12 cellular contexts compared by ENCODE assay signal in the genomic region with DNA sequence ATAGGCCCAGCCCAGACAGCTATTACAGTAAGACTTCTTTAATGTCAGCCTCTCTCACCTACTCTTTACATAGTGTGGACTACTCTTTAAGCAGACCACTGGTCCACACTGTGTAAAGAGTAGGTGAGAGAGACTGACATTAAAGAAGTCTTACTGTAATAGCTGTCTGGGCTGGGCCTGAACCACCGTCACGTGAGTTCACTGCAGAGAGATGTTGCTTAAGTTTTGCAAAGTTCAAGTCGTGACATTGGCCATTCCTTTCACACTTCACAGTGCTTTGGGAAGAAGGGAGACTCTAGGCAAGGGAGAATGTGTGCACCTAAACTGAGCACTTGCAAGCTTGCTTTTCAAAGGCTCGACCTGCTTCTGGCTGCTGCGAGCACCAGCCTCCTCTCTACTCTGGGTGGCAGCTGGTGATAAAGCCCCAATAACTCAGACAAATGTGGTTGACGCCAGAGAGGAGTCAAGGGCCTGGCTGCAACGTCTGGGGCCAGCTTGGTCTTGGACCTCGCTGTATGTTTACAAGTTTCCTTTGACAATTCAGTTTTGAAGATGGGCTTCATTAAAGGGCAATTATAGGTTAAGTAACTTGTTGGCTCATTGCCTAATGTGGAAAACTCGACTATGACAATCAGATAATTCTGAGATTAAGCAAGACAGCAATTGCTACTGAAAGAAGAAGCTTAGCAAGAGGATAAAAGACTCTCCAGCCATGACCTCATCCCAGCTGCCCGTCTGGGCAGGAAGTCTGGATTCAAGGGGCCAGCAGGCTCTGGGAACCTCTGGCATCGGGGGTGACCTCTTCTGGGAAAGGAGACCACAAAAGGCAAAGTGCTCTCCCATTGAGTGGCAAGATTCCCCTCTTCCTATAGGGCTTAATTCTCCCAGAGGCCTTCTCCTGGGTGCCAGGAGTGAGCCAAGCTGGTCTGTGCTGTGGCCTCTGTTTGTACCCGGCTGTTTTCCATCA.
DNase-seq lines count a peak whose midpoint lies in the region; ATAC-seq and TF ChIP-seq lines count a peak whose summit lies in the region.
"Had no signal": no experiment of that assay in that cellular context is flagged by ENCODE, and none has a peak within 500 bp of the region (broad histone marks: within the 10 kb centered on the region; RNA-seq: fewer than 3 reads in every experiment).

No MANE protein-coding gene starts in this region.

- peaks cover 10% of the 10 kb centered on the region for H3K9me3 Mint-ChIP-seq in endodermal cell

- no peak for ATAC-seq in HG03175 (IDR thresholded peaks at IDR 0.05; ENCODE audit: unreplicated experiment)
- ATAC-seq in HG03354 (IDR thresholded peaks at IDR 0.05; ENCODE audit: poor library complexity, severe bottlenecking, unreplicated experiment) = no peak
- ATAC-seq: left colon had no signal

- peak; percentile 42 for DNase-seq in SIG-M5 treated with dmso at 0.1 percent for 504 hours (lab: John Stamatoyannopoulos, UW; ENCODE audit: unreplicated experiment)
- DNase-seq in SIG-M5 (lab: John Stamatoyannopoulos, UW) = no peak
- peak; percentile 48 for DNase-seq in NCI-H2196 treated with DMSO at 0.1 percent for 48 hours (lab: John Stamatoyannopoulos, UW; ENCODE audit: unreplicated experiment)
- DNase-seq in endodermal cell = peak; percentile 42
- DNase-seq in stimulated activated CD8-positive, alpha-beta memory T cell treated with anti-CD3 and anti-CD28 coated beads, Interleukin-4, amount 100 ng/mL, for 48 hours = peak; percentile 7
- no peak for DNase-seq in stimulated activated CD4-positive, alpha-beta T cell treated with anti-CD3 and anti-CD28 coated beads, Interleukin-2, amount 100 ng/mL, for 24 hours
- DNase-seq: activated T-cell treated with anti-CD3 and anti-CD28 coated beads for 4 hours; left colon; stimulated activated CD4-positive, alpha-beta T cell treated with anti-CD3 and anti-CD28 coated beads, Interleukin-12 subunit alpha, Interleukin-12 subunit beta, amount 100 ng/mL, for 4 hours had no signal

- peaks cover 20% of the 10 kb centered on the region for H3K4me1 Mint-ChIP-seq in endodermal cell

- no peaks in the 10 kb centered on the region for H3K36me3 Mint-ChIP-seq in endodermal cell (ENCODE audit: low read depth)

- peaks cover 13% of the 10 kb centered on the region for H3K4me1 ChIP-seq in endodermal cell (ENCODE audit: control insufficient read depth, insufficient read depth, low read length)

- no peaks in the 10 kb centered on the region for H3K36me3 ChIP-seq in endodermal cell (ENCODE audit: control insufficient read depth, insufficient read depth, low read length)
- H3K36me3 ChIP-seq: thoracic aorta had no signal

- H3K27me3 ChIP-seq in endodermal cell (ENCODE audit: control insufficient read depth, insufficient read depth, low read length, poor library complexity, severe bottlenecking) = no peaks in the 10 kb centered on the region

- no peak overlapping the region for H3K27ac ChIP-seq in endodermal cell (ENCODE audit: low read depth, low read length)
- H3K27ac ChIP-seq: thoracic aorta had no signal

- no peak for TF ChIP-seq CTCF in endodermal cell (conservative IDR thresholded peaks at IDR 0.05)

- H3K27me3 Mint-ChIP-seq in endodermal cell (ENCODE audit: insufficient read depth) = peaks cover 34% of the 10 kb centered on the region

- 87 to 92% methylated on average over 10 to 12 of the region's 12 CpGs for WGBS in endodermal cell (ENCODE audit: insufficient coverage in 1 of 2, insufficient read length in 1 of 2), 2 experiments

- H3K9ac ChIP-seq in endodermal cell (ENCODE audit: extremely low read depth, low read length, poor library complexity, severe bottlenecking) = no peak overlapping the region

- H3K27ac Mint-ChIP-seq in endodermal cell = no peak overlapping the region

- no peak overlapping the region for H3K4me3 Mint-ChIP-seq in endodermal cell

- H3K9me3 ChIP-seq in endodermal cell (ENCODE audit: control insufficient read depth, low read length) = peaks cover 1% of the 10 kb centered on the region

- no peak overlapping the region for H3K4me3 ChIP-seq in endodermal cell (ENCODE audit: low read length)
- H3K4me3 ChIP-seq: thoracic aorta had no signal

Comparison
In these comparisons a context has a peak if more than half of its experiments do, and no peak if none do; other contexts are left out.
1. DNase-seq: peak in SIG-M5 treated with dmso at 0.1 percent for 504 hours (single experiment), NCI-H2196 treated with DMSO at 0.1 percent for 48 hours (single experiment), endodermal cell (single experiment) and stimulated activated CD8-positive, alpha-beta memory T cell treated with anti-CD3 and anti-CD28 coated beads, Interleukin-4, amount 100 ng/mL, for 48 hours (single experiment); none in SIG-M5 (single experiment) and stimulated activated CD4-positive, alpha-beta T cell treated with anti-CD3 and anti-CD28 coated beads, Interleukin-2, amount 100 ng/mL, for 24 hours (0 of 2).